Comparison of ENCODE assay signal across 7 cellular contexts in the genomic region with DNA sequence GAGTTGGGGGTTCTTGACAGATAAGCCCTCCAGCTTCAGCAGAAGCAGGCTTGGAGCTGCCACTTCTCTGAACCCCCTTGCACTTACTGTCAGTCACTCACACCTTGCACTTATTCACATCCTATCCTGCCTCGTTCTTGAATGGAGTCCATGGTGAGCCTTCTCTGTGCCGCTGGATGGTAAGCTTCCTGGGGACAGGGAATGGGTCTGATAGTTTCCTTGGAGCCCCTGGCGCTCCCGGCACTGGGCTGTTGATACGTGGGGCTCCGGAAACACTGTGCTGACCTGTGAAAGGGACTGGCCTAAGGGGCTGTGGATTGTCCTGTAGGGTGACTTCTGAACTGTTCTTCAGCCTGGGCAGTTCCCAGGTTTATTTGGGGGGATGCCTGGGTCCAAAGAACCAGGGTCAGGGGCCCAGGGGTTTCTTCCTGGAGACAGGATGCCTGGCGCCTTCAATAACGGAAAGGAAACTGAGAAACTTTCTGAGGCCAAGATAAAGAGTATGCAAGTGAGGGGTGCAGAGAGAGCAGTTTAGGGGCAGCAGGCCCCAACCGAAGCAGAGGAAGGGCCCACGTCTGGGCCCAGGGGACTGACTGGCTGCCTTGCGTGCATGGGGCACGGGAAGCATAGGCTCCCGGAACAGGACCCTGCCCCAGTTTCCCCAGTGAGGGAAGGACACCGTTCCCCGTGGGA. TPM values are rescaled to one million over a fixed set of nuclear protein-coding genes. Genes with fewer than 3 reads are reported as not detected.
DNase-seq lines count a peak whose midpoint lies in the region; ATAC-seq and TF ChIP-seq lines count a peak whose summit lies in the region.

No MANE protein-coding gene starts in this region.

- WGBS in ovary, 3 donors: 7 to 10% (median 7%) methylated on average over 15 of the region's 15 CpGs

- peak overlapping the region; percentile 91 for H3K4me3 Mint-ChIP-seq in endothelial cell (ENCODE audit: unreplicated experiment)

- no peaks in the 10 kb centered on the region for H3K9me3 ChIP-seq in ovary

- H3K36me3 Mint-ChIP-seq in endothelial cell (ENCODE audit: low read depth, unreplicated experiment): peaks cover 7% of the 10 kb centered on the region

- no peaks in the 10 kb centered on the region for H3K36me3 ChIP-seq in ovary

- H3K27ac Mint-ChIP-seq in endothelial cell (ENCODE audit: unreplicated experiment): peak overlapping the region; percentile 13

- no peak for TF ChIP-seq EP300 in ovary (IDR thresholded peaks at IDR 0.05)

- H3K27me3 ChIP-seq in ovary: no peaks in the 10 kb centered on the region

- peak overlapping the region; percentile 70 for H3K4me3 ChIP-seq in ovary

- H3K9me3 Mint-ChIP-seq in endothelial cell (ENCODE audit: unreplicated experiment): no peaks in the 10 kb centered on the region

- TF ChIP-seq CTCF in endothelial cell (IDR thresholded peaks at IDR 0.05; ENCODE audit: unreplicated experiment): no peak
- TF ChIP-seq CTCF in ovary (IDR thresholded peaks at IDR 0.05): no peak

- peaks cover 42% of the 10 kb centered on the region for H3K4me1 Mint-ChIP-seq in endothelial cell (ENCODE audit: unreplicated experiment)

- intact Hi-C loops in ovary (cut with DNase I): loop anchor here (5.0 to 10.0 kb wide), 5 partner anchors 37 to 63 kb away; a partner anchor contains a TSS

- peak; percentile 25 for ATAC-seq in GM18861 (IDR thresholded peaks at IDR 0.05; ENCODE audit: unreplicated experiment)
- ATAC-seq in HG02623 (IDR thresholded peaks at IDR 0.05; ENCODE audit: unreplicated experiment): peak; percentile 25

- peaks cover 36% of the 10 kb centered on the region for H3K4me1 ChIP-seq in ovary (ENCODE audit: insufficient read depth)

- peak overlapping the region; percentile 82 to 95 for H3K27ac ChIP-seq in ovary

- peaks cover 5% of the 10 kb centered on the region for H3K27me3 Mint-ChIP-seq in endothelial cell (ENCODE audit: unreplicated experiment)

- TF ChIP-seq POLR2A in ovary (IDR thresholded peaks at IDR 0.05): no peak

- peak; percentile 31 for DNase-seq in RPMI7951 (ENCODE audit: low read depth)
- no peak for DNase-seq in endothelial cell (ENCODE audit: low spot score)
- peak in 2 of 5 donors; percentile 39 to 44 for DNase-seq in ovary
- DNase-seq in NCI-H2171 treated with DMSO at 0.1 percent for 48 hours (lab: John Stamatoyannopoulos, UW): no peak
- DNase-seq in inferior parietal cortex (ENCODE audit: extremely low spot score): no peak

RNA-seq across cellular contexts. Expression of a gene that starts 0.7 kb away (rescaled TPM):
- total RNA-seq in RPMI7951 (2014; rRNA removed; shearing (Covaris generic)): 99.7 and 108 TPM in 2 replicates
- total RNA-seq in endothelial cell (ENCODE audit: unreplicated experiment) (25.9 TPM), ovary (100 to 1,000 TPM in 4 of 7 donors, 10 to 100 TPM in 3; 75.8 to 300 (median 135) TPM)
- polyA plus RNA-seq in ovary: 100 to 1,000 TPM; 117 to 120 TPM

RNA-seq across cellular contexts. Expression of a gene that starts 50.9 kb away (rescaled TPM):
- 41.7 and 50.0 TPM in 2 replicates for total RNA-seq in RPMI7951 (2014; rRNA removed; shearing (Covaris generic))
- total RNA-seq in endothelial cell (ENCODE audit: unreplicated experiment): 11.3 TPM
- 10 to 100 TPM in 6 of 7 donors, 1 to 10 TPM in 1; 6.6 to 17.2 (median 13.5) TPM for total RNA-seq in ovary
- polyA plus RNA-seq in ovary: 10 to 100 TPM; 12.4 to 17.2 TPM
